ENCODE assay signal across 28 cellular contexts in the genomic region with DNA sequence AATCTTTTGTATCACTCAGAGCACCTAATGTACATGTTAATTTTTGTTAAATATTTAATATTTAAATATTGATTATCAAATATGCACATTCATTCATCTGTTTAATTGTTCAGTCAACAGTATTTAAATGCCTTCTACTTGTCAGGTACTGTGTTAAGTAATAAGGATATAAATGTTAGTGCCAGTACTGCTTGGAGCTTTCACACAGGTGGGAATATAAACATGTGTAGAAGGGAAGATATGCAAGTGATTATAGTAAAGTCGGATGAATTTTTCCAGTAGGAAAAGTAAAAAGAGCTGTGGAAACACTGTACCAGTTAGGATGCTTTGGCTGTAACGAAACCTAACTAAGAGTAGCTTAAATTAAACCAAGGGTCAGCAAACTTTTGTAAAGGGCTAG.
"Had no signal": no experiment of that assay in that cellular context is flagged by ENCODE, and none has a peak within 500 bp of the region (broad histone marks: within the 10 kb centered on the region; RNA-seq: fewer than 3 reads in every experiment).

No MANE protein-coding gene starts in this region.

- H3K4me1 ChIP-seq: colonic mucosa, esophagus muscularis mucosa, esophagus squamous epithelium, foreskin keratinocyte, gastrocnemius medialis, gastroesophageal sphincter, heart left ventricle, heart right ventricle had no signal

- H3K27ac ChIP-seq: colonic mucosa, coronary artery, dorsolateral prefrontal cortex, epithelial cell of prostate, esophagus muscularis mucosa, esophagus squamous epithelium, foreskin keratinocyte, gastrocnemius medialis, gastroesophageal sphincter, heart left ventricle, heart right ventricle had no signal

- FAIRE-seq: colon, endometrium, endothelial cell of umbilical vein, frontal cortex had no signal

- H3K4me3 ChIP-seq: colonic mucosa, coronary artery, dorsolateral prefrontal cortex, esophagus muscularis mucosa, esophagus squamous epithelium, gastrocnemius medialis, gastroesophageal sphincter, heart left ventricle, heart right ventricle had no signal

- ATAC-seq: effector memory CD8-positive, alpha-beta T cell; esophagus mucosa; foreskin keratinocyte; gastrocnemius medialis; gastroesophageal sphincter; heart left ventricle; heart right ventricle had no signal

- H3K9me3 ChIP-seq: colonic mucosa, gastrocnemius medialis had no signal

- DNase-seq: colonic mucosa; cortex of kidney; dermis blood vessel endothelial cell; dorsolateral prefrontal cortex; effector CD4-positive, alpha-beta T cell; effector CD8-positive, alpha-beta T cell; effector memory CD4-positive, alpha-beta T cell; effector memory CD8-positive, alpha-beta T cell; endodermal cell; erythroblast; esophagus squamous epithelium; foreskin fibroblast; foreskin keratinocyte; foreskin melanocyte; gastrocnemius medialis; glutamatergic neuron; head of caudate nucleus; heart left ventricle; heart right ventricle had no signal

- H3K36me3 ChIP-seq: colonic mucosa, esophagus muscularis mucosa, esophagus squamous epithelium, gastrocnemius medialis, gastroesophageal sphincter had no signal

- H3K27me3 ChIP-seq: colonic mucosa, dorsolateral prefrontal cortex, esophagus muscularis mucosa, esophagus squamous epithelium, foreskin keratinocyte, gastrocnemius medialis, gastroesophageal sphincter, heart left ventricle, heart right ventricle had no signal
